Comparison of ENCODE assay signal across 8 cellular contexts in genomic region chrX:46912098-46912672, GRCh38. TPM values are rescaled to one million over a fixed set of nuclear protein-coding genes. Genes with fewer than 3 reads are reported as not detected.
A peak's percentile ranks its signal among the peaks of the same experiment; 100 is the strongest.
DNase-seq lines count a peak whose midpoint lies in the region; ATAC-seq and TF ChIP-seq lines count a peak whose summit lies in the region.

TSS of gene JADE3 (plus strand) at chrX:46912421. CDS start at chrX:46984895, 72,474 bp downstream.

- ATAC-seq in CD4-positive, alpha-beta T cell (ENCODE audit: poor library complexity): peak; percentile 63
- no peak for ATAC-seq in GM21390 (IDR thresholded peaks at IDR 0.05; ENCODE audit: unreplicated experiment)

- no peak for TF ChIP-seq CTCF in CD4-positive, alpha-beta T cell (IDR thresholded peaks at IDR 0.05)

- POLR2A ChIA-PET in CD4-positive, alpha-beta T cell (lab: Charles Lee): no interaction called here

- H3K27ac ChIP-seq in CD4-positive, alpha-beta T cell (ENCODE audit: low read depth, low read length): no peak within 1 kb of the TSS
- H3K27ac ChIP-seq in GM23248 (no peak within 1 kb of the TSS), caudate nucleus (ENCODE audit: low read depth, low read length) (no peak within 1 kb of the TSS)

- no peaks in the 10 kb centered on the region for H3K36me3 ChIP-seq in GM23248 (ENCODE audit: low read depth)

- no peaks in the 10 kb centered on the region for H3K9me3 ChIP-seq in CD4-positive, alpha-beta T cell (ENCODE audit: control insufficient read depth, low read length)
- no peaks in the 10 kb centered on the region for H3K9me3 ChIP-seq in GM23248 (ENCODE audit: low read depth)

- no peaks in the 10 kb centered on the region for H3K4me1 ChIP-seq in GM23248 (ENCODE audit: insufficient read depth)

- H3K27me3 ChIP-seq in CD4-positive, alpha-beta T cell (ENCODE audit: control insufficient read depth, insufficient read depth, low read length): peaks cover 26% of the 10 kb centered on the region
- no peaks in the 10 kb centered on the region for H3K27me3 ChIP-seq in GM23248 (replicated peaks; ENCODE audit: insufficient read depth)

- peak within 1 kb of the TSS; percentile 89 for H2AFZ ChIP-seq in GM23248

- H3K9ac ChIP-seq in GM23248: peak within 1 kb of the TSS; percentile 79

- no peak within 1 kb of the TSS for H3K27ac Mint-ChIP-seq in CD4-positive, alpha-beta T cell

- in situ Hi-C loops in GM23248 (cut with MboI): no loop called here

- H4K20me1 ChIP-seq in GM23248 (ENCODE audit: insufficient read depth): no peaks in the 10 kb centered on the region

- WGBS in GM23248 (ENCODE audit: low coverage in 1 of 2, low lambda C conversion rate in 2 of 2, missing lambda C conversion rate in 2 of 2), 2 experiments: 3% methylated on average over 8 to 53 of the region's 71 CpGs

- peak in 6 of 10 experiments; percentile 1 to 35 (median 4) for DNase-seq in CD4-positive, alpha-beta T cell
- DNase-seq in GM23248 (peak; percentile 78), NCI-H1436 (lab: John Stamatoyannopoulos, UW) (peak; percentile 38), T-helper 1 cell (peak in 4 of 5 donors; percentile 4 to 10 (median 9)), caudate nucleus (lab: John Stamatoyannopoulos, UW) (peak in 43 of 61 donors; percentile 0 to 52 (median 12)), iPS-NIHi7 (ENCODE audit: extremely low spot score) (peak; percentile 88), skeletal muscle cell (ENCODE audit: low read depth) (peak; percentile 21)

- H3K4me2 ChIP-seq in GM23248 (ENCODE audit: unreplicated experiment): peak within 1 kb of the TSS; percentile 98

- 0 out of 2 replicates have a peak, but pooled peaks cover 6% of the 10 kb centered on the region for H3F3A ChIP-seq in GM23248 (ENCODE audit: insufficient read depth)

- no peaks in the 10 kb centered on the region for H3K9me3 Mint-ChIP-seq in CD4-positive, alpha-beta T cell

- intact Hi-C loops in CD4-positive, alpha-beta T cell (cut with DNase I, micrococcal nuclease): loop anchor here (5.0 to 10.0 kb wide), 2 partner anchors 155 to 613 kb away; partner anchors contain the start of gene SLC9A7 (in 1 of the 2)

- peaks cover 32% of the 10 kb centered on the region for H3K79me2 ChIP-seq in GM23248 (ENCODE audit: insufficient read depth)

- no peaks in the 10 kb centered on the region for H3K36me3 Mint-ChIP-seq in CD4-positive, alpha-beta T cell (ENCODE audit: low read depth)

- H3K4me3 Mint-ChIP-seq in CD4-positive, alpha-beta T cell: peak within 1 kb of the TSS; percentile 83

- H3K9me2 ChIP-seq in GM23248 (ENCODE audit: insufficient read depth): no peaks in the 10 kb centered on the region

- peak within 1 kb of the TSS; percentile 92 for H3K4me3 ChIP-seq in GM23248
- peak within 1 kb of the TSS; percentile 69 for H3K4me3 ChIP-seq in skeletal muscle cell (ENCODE audit: low read depth, low read length)

- CTCF ChIA-PET in CD4-positive, alpha-beta T cell (lab: Charles Lee): interaction anchor here (1.4 to 1.5 kb wide), 2 partner anchors 20 to 75 kb away, joined by 3 to 5 read pairs; partner anchors contain the start of gene RP2

- peaks cover 34% of the 10 kb centered on the region for H3K27me3 Mint-ChIP-seq in CD4-positive, alpha-beta T cell

- peaks cover 11% of the 10 kb centered on the region for H3K4me1 Mint-ChIP-seq in CD4-positive, alpha-beta T cell (ENCODE audit: low read depth)

RNA-seq across cellular contexts. Expression of gene JADE3, which starts in this region (rescaled TPM):
- under 1 TPM; 0.05 to 0.20 TPM for total RNA-seq in CD4-positive, alpha-beta T cell
- total RNA-seq in GM23248 (2014; rRNA removed; shearing (Covaris generic)): 2.5 and 4.6 TPM in 2 replicates
- 0.84 and 0.86 TPM in 2 replicates for polyA plus RNA-seq in GM23248 (2016; fragmentation: Nextera tagmentation; extraction: Ambion mirVana)

Comparison
In these comparisons a context has a peak if more than half of its experiments do, and no peak if none do; other contexts are left out.
1. Peak in DNase-seq and ATAC-seq in CD4-positive, alpha-beta T cell; RNA of the gene not detected or under 1 TPM.
2. DNase-seq: peak in every context shown above with its lines; median percentile 88 in iPS-NIHi7; 78 in GM23248; 38 in NCI-H1436; 21 in skeletal muscle cell; 12 in caudate nucleus; 9 in T-helper 1 cell; 4 in CD4-positive, alpha-beta T cell.